Comparison of ENCODE assay signal across 9 cellular contexts in the genomic region with DNA sequence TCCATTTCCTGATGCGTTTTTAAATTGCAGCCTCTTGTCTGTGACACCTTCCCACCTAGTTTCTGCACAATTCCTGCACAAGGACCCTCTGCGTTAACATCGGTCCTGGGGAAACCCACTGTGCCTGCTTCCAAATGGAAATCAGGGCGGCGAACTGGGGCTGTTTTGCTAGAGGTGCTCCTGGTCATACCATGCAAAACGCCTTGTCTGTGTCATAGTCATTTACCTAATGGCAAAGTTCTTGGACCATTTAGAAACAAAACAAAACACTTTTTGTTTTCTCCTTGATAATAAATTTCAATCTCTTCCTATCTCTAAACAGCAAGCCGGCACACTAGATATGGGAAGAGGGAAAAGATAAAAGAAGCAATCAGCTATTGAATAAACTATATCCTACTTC.
A peak's percentile ranks its signal among the peaks of the same experiment; 100 is the strongest.
DNase-seq lines count a peak whose midpoint lies in the region; ATAC-seq, FAIRE-seq and TF ChIP-seq lines count a peak whose summit lies in the region.
"Had no signal": no experiment of that assay in that cellular context is flagged by ENCODE, and none has a peak within 500 bp of the region (broad histone marks: within the 10 kb centered on the region; RNA-seq: fewer than 3 reads in every experiment).

No MANE protein-coding gene starts in this region.

- H3K27ac Mint-ChIP-seq in activated T-cell treated with anti-CD3 and anti-CD28 coated beads, Interleukin-2, amount 50 U/mL, for 24 hours, result peak overlapping the region; percentile 89

- no peak for FAIRE-seq in H54 (lab: Jason Lieb, UNC)
- FAIRE-seq: urothelium cell line had no signal

- peaks cover 98% of the 10 kb centered on the region for H3K36me3 Mint-ChIP-seq in activated T-cell treated with anti-CD3 and anti-CD28 coated beads, Interleukin-2, amount 50 U/mL, for 24 hours (ENCODE audit: low read depth)

- ATAC-seq in GM21528 (IDR thresholded peaks at IDR 0.05; ENCODE audit: low FRiP score, unreplicated experiment) (no peak), GM19395 (IDR thresholded peaks at IDR 0.05; ENCODE audit: unreplicated experiment) (no peak)

- WGBS in liver, result 14% methylated on average over 7 of the region's 7 CpGs
- whole genome bisulfite sequencing in tibial nerve, 2 donors, result 55% methylated on average over 7 of the region's 7 CpGs

- DNase-seq in activated T-cell treated with anti-CD3 and anti-CD28 coated beads, Interleukin-2, amount 50 U/mL, for 24 hours, result no peak
- no peak for DNase-seq in activated T-cell treated with anti-CD3 and anti-CD28 coated beads, Interleukin-2, amount 50 U/mL, for 48 hours
- no peak for DNase-seq in ascending aorta (ENCODE audit: low spot score in 2 of 2)
- no peak for DNase-seq in tibial nerve (ENCODE audit: low spot score in 2 of 2)
- no peak for DNase-seq in H54 (ENCODE audit: insufficient read length, low spot score)

- intact Hi-C loops in ascending aorta (cut with DNase I), result loop anchor here (2.0 to 5.0 kb wide), 2 partner anchors 16 to 44 kb away; no protein-coding TSS in a partner anchor

- no peak for TF ChIP-seq CTCF in ascending aorta (IDR thresholded peaks at IDR 0.05)
- TF ChIP-seq CTCF in liver (IDR thresholded peaks at IDR 0.05; ENCODE audit: low read depth, low read length, missing input control), result no peak
- no peak for TF ChIP-seq CTCF in tibial nerve (IDR thresholded peaks at IDR 0.05)

- TF ChIP-seq EP300 in tibial nerve (IDR thresholded peaks at IDR 0.05), result no peak

- H3K27me3 ChIP-seq in ascending aorta (no peaks in the 10 kb centered on the region), liver (ENCODE audit: control insufficient read depth in 4 of 4, insufficient read depth in 4 of 4, low read length in 3 of 4) (no peaks in the 10 kb centered on the region), tibial nerve (no peaks in the 10 kb centered on the region)

- H3K27ac ChIP-seq in ascending aorta, result peak overlapping the region; percentile 69 to 70
- peak overlapping the region; percentile 89 to 93 for H3K27ac ChIP-seq in liver (ENCODE audit: low read depth in 1 of 2, low read length in 2 of 2)
- peak overlapping the region; percentile 70 to 92 (median 86) for H3K27ac ChIP-seq in tibial nerve

- H3K4me3 ChIP-seq in ascending aorta (peak overlapping the region; percentile 44 to 60), liver (ENCODE audit: low read depth in 1 of 3, low read length in 3 of 3) (peak overlapping the region; percentile 47 to 94 (median 65)), tibial nerve (peak overlapping the region; percentile 8 to 49 (median 32))

- H3K9me3 Mint-ChIP-seq in activated T-cell treated with anti-CD3 and anti-CD28 coated beads, Interleukin-2, amount 50 U/mL, for 24 hours, result no peaks in the 10 kb centered on the region

- H3K9me3 ChIP-seq in ascending aorta, result no peaks in the 10 kb centered on the region
- no peaks in the 10 kb centered on the region for H3K9me3 ChIP-seq in liver (ENCODE audit: control insufficient read depth in 4 of 4, low read length in 3 of 4)
- H3K9me3 ChIP-seq in tibial nerve, result no peaks in the 10 kb centered on the region

- H3K4me3 Mint-ChIP-seq in activated T-cell treated with anti-CD3 and anti-CD28 coated beads, Interleukin-2, amount 50 U/mL, for 24 hours, result peak overlapping the region; percentile 74

- peaks cover 89% of the 10 kb centered on the region for H3K4me1 Mint-ChIP-seq in activated T-cell treated with anti-CD3 and anti-CD28 coated beads, Interleukin-2, amount 50 U/mL, for 24 hours (ENCODE audit: low read depth)

- peak overlapping the region; percentile 92 to 99 for H3K9ac ChIP-seq in liver (ENCODE audit: low read depth in 1 of 2, low read length in 2 of 2)

- H3K27me3 Mint-ChIP-seq in activated T-cell treated with anti-CD3 and anti-CD28 coated beads, Interleukin-2, amount 50 U/mL, for 24 hours, result no peaks in the 10 kb centered on the region

- H3K4me1 ChIP-seq in ascending aorta (peaks cover 0 to 34% of the 10 kb centered on the region in 2 donors), liver (ENCODE audit: control insufficient read depth in 4 of 4, insufficient read depth in 4 of 4, low read length in 3 of 4) (peaks cover 2 to 15% (median 4%) of the 10 kb centered on the region in 4 donors), tibial nerve (peaks cover 0 to 90% (median 31%) of the 10 kb centered on the region in 4 donors)

- TF ChIP-seq POLR2A in tibial nerve (IDR thresholded peaks at IDR 0.05) (no peak), H54 (IDR thresholded peaks at IDR 0.05; ENCODE audit: low read depth, low read length) (no peak)

- no peak for TF ChIP-seq RAD21 in liver (IDR thresholded peaks at IDR 0.05)

- H3K36me3 ChIP-seq in ascending aorta (peaks cover 0 to 5% of the 10 kb centered on the region in 2 donors), liver (ENCODE audit: control insufficient read depth in 4 of 4, insufficient read depth in 3 of 4, low read depth in 1 of 4, low read length in 3 of 4) (peaks cover 0 to 4% (median 0%) of the 10 kb centered on the region in 4 donors), tibial nerve (peaks cover 0 to 12% (median 0%) of the 10 kb centered on the region in 3 donors)

TF ChIP-seq in liver, 16 proteins besides CTCF, POLR2A, EP300 and RAD21:
- TF ChIP-seq GABPA (IDR thresholded peaks at IDR 0.05 in 1 of 2, conservative IDR thresholded peaks at IDR 0.05 in 1 of 2), result no peak
- no peak for TF ChIP-seq FOXA2 (IDR thresholded peaks at IDR 0.05)
- TF ChIP-seq HNF4A (conservative IDR thresholded peaks at IDR 0.05), result no peak
- no peak for TF ChIP-seq JUND (IDR thresholded peaks at IDR 0.05)
- no peak for TF ChIP-seq NR2F2 (IDR thresholded peaks at IDR 0.05)
- TF ChIP-seq SP1 (IDR thresholded peaks at IDR 0.05), result no peak
- TF ChIP-seq EGR1 (IDR thresholded peaks at IDR 0.05; ENCODE audit: low read depth in 2 of 2), result no peak
- TF ChIP-seq HNF4G (IDR thresholded peaks at IDR 0.05), result no peak
- TF ChIP-seq, protein P1, sequence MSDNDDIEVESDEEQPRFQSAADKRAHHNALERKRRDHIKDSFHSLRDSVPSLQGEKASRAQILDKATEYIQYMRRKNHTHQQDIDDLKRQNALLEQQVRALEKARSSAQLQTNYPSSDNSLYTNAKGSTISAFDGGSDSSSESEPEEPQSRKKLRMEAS (IDR thresholded peaks at IDR 0.05), result no peak
- TF ChIP-seq, protein P2, sequence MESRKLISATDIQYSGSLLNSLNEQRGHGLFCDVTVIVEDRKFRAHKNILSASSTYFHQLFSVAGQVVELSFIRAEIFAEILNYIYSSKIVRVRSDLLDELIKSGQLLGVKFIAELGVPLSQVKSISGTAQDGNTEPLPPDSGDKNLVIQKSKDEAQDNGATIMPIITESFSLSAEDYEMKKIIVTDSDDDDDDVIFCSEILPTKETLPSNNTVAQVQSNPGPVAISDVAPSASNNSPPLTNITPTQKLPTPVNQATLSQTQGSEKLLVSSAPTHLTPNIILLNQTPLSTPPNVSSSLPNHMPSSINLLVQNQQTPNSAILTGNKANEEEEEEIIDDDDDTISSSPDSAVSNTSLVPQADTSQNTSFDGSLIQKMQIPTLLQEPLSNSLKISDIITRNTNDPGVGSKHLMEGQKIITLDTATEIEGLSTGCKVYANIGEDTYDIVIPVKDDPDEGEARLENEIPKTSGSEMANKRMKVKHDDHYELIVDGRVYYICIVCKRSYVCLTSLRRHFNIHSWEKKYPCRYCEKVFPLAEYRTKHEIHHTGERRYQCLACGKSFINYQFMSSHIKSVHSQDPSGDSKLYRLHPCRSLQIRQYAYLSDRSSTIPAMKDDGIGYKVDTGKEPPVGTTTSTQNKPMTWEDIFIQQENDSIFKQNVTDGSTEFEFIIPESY (IDR thresholded peaks at IDR 0.05), result no peak
- no peak for TF ChIP-seq FOXA1 (IDR thresholded peaks at IDR 0.05)
- TF ChIP-seq YY1 (IDR thresholded peaks at IDR 0.05), result no peak
- TF ChIP-seq TAF1 (conservative IDR thresholded peaks at IDR 0.05), result no peak
- TF ChIP-seq, protein P3, sequence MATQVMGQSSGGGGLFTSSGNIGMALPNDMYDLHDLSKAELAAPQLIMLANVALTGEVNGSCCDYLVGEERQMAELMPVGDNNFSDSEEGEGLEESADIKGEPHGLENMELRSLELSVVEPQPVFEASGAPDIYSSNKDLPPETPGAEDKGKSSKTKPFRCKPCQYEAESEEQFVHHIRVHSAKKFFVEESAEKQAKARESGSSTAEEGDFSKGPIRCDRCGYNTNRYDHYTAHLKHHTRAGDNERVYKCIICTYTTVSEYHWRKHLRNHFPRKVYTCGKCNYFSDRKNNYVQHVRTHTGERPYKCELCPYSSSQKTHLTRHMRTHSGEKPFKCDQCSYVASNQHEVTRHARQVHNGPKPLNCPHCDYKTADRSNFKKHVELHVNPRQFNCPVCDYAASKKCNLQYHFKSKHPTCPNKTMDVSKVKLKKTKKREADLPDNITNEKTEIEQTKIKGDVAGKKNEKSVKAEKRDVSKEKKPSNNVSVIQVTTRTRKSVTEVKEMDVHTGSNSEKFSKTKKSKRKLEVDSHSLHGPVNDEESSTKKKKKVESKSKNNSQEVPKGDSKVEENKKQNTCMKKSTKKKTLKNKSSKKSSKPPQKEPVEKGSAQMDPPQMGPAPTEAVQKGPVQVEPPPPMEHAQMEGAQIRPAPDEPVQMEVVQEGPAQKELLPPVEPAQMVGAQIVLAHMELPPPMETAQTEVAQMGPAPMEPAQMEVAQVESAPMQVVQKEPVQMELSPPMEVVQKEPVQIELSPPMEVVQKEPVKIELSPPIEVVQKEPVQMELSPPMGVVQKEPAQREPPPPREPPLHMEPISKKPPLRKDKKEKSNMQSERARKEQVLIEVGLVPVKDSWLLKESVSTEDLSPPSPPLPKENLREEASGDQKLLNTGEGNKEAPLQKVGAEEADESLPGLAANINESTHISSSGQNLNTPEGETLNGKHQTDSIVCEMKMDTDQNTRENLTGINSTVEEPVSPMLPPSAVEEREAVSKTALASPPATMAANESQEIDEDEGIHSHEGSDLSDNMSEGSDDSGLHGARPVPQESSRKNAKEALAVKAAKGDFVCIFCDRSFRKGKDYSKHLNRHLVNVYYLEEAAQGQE (IDR thresholded peaks at IDR 0.05), result no peak
- TF ChIP-seq, protein P4, sequence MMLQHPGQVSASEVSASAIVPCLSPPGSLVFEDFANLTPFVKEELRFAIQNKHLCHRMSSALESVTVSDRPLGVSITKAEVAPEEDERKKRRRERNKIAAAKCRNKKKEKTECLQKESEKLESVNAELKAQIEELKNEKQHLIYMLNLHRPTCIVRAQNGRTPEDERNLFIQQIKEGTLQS (IDR thresholded peaks at IDR 0.05), result no peak
- TF ChIP-seq RXRA (IDR thresholded peaks at IDR 0.05), result no peak
